20 cellular contexts compared by ENCODE assay signal in genomic region chr18:61651880-61652268, GRCh38.
A peak's percentile ranks its signal among the peaks of the same experiment; 100 is the strongest.
DNase-seq lines count a peak whose midpoint lies in the region; ATAC-seq and TF ChIP-seq lines count a peak whose summit lies in the region.
"Had no signal": no experiment of that assay in that cellular context is flagged by ENCODE, and none has a peak within 500 bp of the region (broad histone marks: within the 10 kb centered on the region; RNA-seq: fewer than 3 reads in every experiment).

No MANE protein-coding gene starts in this region.

- no peak overlapping the region for H4K8ac ChIP-seq in neuronal stem cell (ENCODE audit: low read depth, low read length)

- no peak overlapping the region for H3K4me3 Mint-ChIP-seq in type B pancreatic cell
- H3K4me3 Mint-ChIP-seq: activated CD4-positive, alpha-beta T cell treated with anti-CD3 and anti-CD28 coated beads, Interleukin-2, amount 10 ng/mL, durations not matched to agents 24 days and 14 days; activated naive CD8-positive, alpha-beta T cell treated with anti-CD3 and anti-CD28 coated beads, Interleukin-2, amount 10 ng/mL, durations not matched to agents 7 days and 5 days; GM23338 had no signal

- no peaks in the 10 kb centered on the region for H3K4me1 ChIP-seq in mammary epithelial cell (ENCODE audit: insufficient read depth, low read length)
- peaks cover 8% of the 10 kb centered on the region for H3K4me1 ChIP-seq in PC-9 (replicated peaks; ENCODE audit: insufficient read depth)
- H3K4me1 ChIP-seq in neuronal stem cell (ENCODE audit: control insufficient read depth in 2 of 2, insufficient read depth in 1 of 2, low read depth in 1 of 2, low read length in 2 of 2) = peaks cover 3 to 5% of the 10 kb centered on the region in 2 donors
- H3K4me1 ChIP-seq: A549, BE2C had no signal

- H3K27me3 ChIP-seq in mammary epithelial cell (ENCODE audit: insufficient read depth, low read length) (peaks cover 2% of the 10 kb centered on the region), PC-9 (ENCODE audit: insufficient read depth, low read depth) (no peaks in the 10 kb centered on the region), neuronal stem cell (ENCODE audit: control insufficient read depth in 3 of 3, insufficient read depth in 3 of 3, low read depth in 1 of 3, low read length in 3 of 3) (no peaks in the 10 kb centered on the region)
- H3K27me3 ChIP-seq: BE2C had no signal

- no peaks in the 10 kb centered on the region for H3F3A ChIP-seq in PC-9 (ENCODE audit: insufficient read depth, low read depth)

- dilution Hi-C loops in mammary epithelial cell (cut with HindIII; ENCODE audit: low sequenced_read_pairs) = no loop called here

- no peaks in the 10 kb centered on the region for H3K9me2 ChIP-seq in PC-9 (ENCODE audit: insufficient read depth)

- H2AFZ ChIP-seq in mammary epithelial cell (ENCODE audit: low read depth, low read length) (no peak overlapping the region), PC-9 (no peak overlapping the region), neuronal stem cell (ENCODE audit: low read length) (no peak overlapping the region)
- H2AFZ ChIP-seq: GM23338 had no signal

- H2BK120ac ChIP-seq in neuronal stem cell (ENCODE audit: low read depth, low read length) = no peak overlapping the region

- 88% methylated on average over 4 of the region's 4 CpGs for WGBS in mammary epithelial cell (ENCODE audit: low coverage, missing lambda C conversion rate)
- WGBS in neuronal stem cell (ENCODE audit: extremely low coverage in 2 of 2, insufficient read length in 2 of 2, insufficient replicate concordance in 1 of 2), 2 donors = no CpG with 5 or more reads among the region's 4 CpGs

- TF ChIP-seq CTCF in mammary epithelial cell (conservative IDR thresholded peaks at IDR 0.05 in 1 of 2, IDR thresholded peaks at IDR 0.05 in 1 of 2; ENCODE audit: extremely low read depth in 1 of 2, insufficient read depth in 1 of 2, low read depth in 1 of 2, low read length in 2 of 2) = no peak
- no peak for TF ChIP-seq CTCF in PC-9 (conservative IDR thresholded peaks at IDR 0.05)
- TF ChIP-seq CTCF in type B pancreatic cell (conservative IDR thresholded peaks at IDR 0.05) = no peak

- H4K20me1 ChIP-seq in mammary epithelial cell (ENCODE audit: insufficient read depth, low read length) = no peaks in the 10 kb centered on the region
- no peaks in the 10 kb centered on the region for H4K20me1 ChIP-seq in PC-9 (ENCODE audit: insufficient read depth)

- CTCF ChIA-PET in mammary epithelial cell (lab: Charles Lee; ENCODE audit: low non-redundant PET) (no interaction called here), PC-9 (lab: Charles Lee) (interaction anchor here (0.6 to 0.7 kb wide), 2 partner anchors 14 to 16 kb away, joined by 3 to 4 read pairs; no protein-coding TSS in a partner anchor)

- no peaks in the 10 kb centered on the region for H3K36me3 Mint-ChIP-seq in type B pancreatic cell
- H3K36me3 Mint-ChIP-seq: activated naive CD8-positive, alpha-beta T cell treated with anti-CD3 and anti-CD28 coated beads, Interleukin-2, amount 10 ng/mL, durations not matched to agents 7 days and 5 days had no signal

- peaks cover 20% of the 10 kb centered on the region for H3K4me1 Mint-ChIP-seq in type B pancreatic cell (ENCODE audit: unreplicated experiment)
- H3K4me1 Mint-ChIP-seq: activated CD4-positive, alpha-beta T cell treated with anti-CD3 and anti-CD28 coated beads, Interleukin-2, amount 10 ng/mL, durations not matched to agents 24 days and 14 days; activated naive CD8-positive, alpha-beta T cell treated with anti-CD3 and anti-CD28 coated beads, Interleukin-2, amount 10 ng/mL, durations not matched to agents 7 days and 5 days had no signal

- intact Hi-C loops in mammary epithelial cell (cut with micrococcal nuclease) (no loop called here), PC-9 (cut with micrococcal nuclease; ENCODE audit: unreplicated experiment) (loop anchor here (10.0 kb wide), 1 partner anchor 47 kb away; no protein-coding TSS in a partner anchor), left ventricle myocardium superior (cut with micrococcal nuclease) (no loop called here)

- POLR2A ChIA-PET in PC-9 (lab: Charles Lee; ENCODE audit: unreplicated experiment) = no interaction called here

- H3K18ac ChIP-seq in neuronal stem cell (ENCODE audit: low read length) = no peak overlapping the region

- H2BK12ac ChIP-seq in neuronal stem cell (ENCODE audit: low read length) = no peak overlapping the region

- no peak for ATAC-seq in HG02759 (IDR thresholded peaks at IDR 0.05; ENCODE audit: unreplicated experiment)
- ATAC-seq in left ventricle myocardium superior = no peak
- ATAC-seq: A549, GM23338, K562, Right ventricle myocardium inferior had no signal

- H3K23ac ChIP-seq in neuronal stem cell (ENCODE audit: low read depth, low read length, poor library complexity) = no peak overlapping the region

- H3K14ac ChIP-seq in neuronal stem cell (ENCODE audit: low read length) = no peak overlapping the region

- peak; percentile 15 to 97 for DNase-seq in T47D (ENCODE audit: low read depth in 1 of 2, low spot score in 1 of 2)
- DNase-seq in mammary epithelial cell = no peak
- DNase-seq in PC-9 = peak; percentile 22 to 87
- peak; percentile 22 for DNase-seq in iPS-NIHi11 (ENCODE audit: low spot score)
- DNase-seq in type B pancreatic cell (ENCODE audit: extremely low spot score, unreplicated experiment) = no peak
- DNase-seq in left ventricle myocardium superior = no peak
- DNase-seq in neuronal stem cell (ENCODE audit: low spot score) = no peak
- DNase-seq: activated CD4-positive, alpha-beta T cell treated with anti-CD3 and anti-CD28 coated beads, Interleukin-2, amount 10 ng/mL, durations not matched to agents 24 days and 14 days; activated CD8-positive, alpha-beta memory T cell treated with anti-CD3 and anti-CD28 coated beads, Interleukin-2, amount 50 U/mL, for 4 hours; activated naive CD8-positive, alpha-beta T cell treated with anti-CD3 and anti-CD28 coated beads, Interleukin-2, amount 10 ng/mL, durations not matched to agents 7 days and 5 days; BE2C; NCI-H1930; NCI-H524; nucleus accumbens; stimulated activated CD8-positive, alpha-beta memory T cell treated with anti-CD3 and anti-CD28 coated beads, Interleukin-4, amount 100 ng/mL, for 48 hours had no signal

- H3K79me1 ChIP-seq in neuronal stem cell (ENCODE audit: low read depth, low read length) = no peaks in the 10 kb centered on the region

- H3K36me3 ChIP-seq in mammary epithelial cell (ENCODE audit: insufficient read depth, low read length) = no peaks in the 10 kb centered on the region
- H3K36me3 ChIP-seq in PC-9 (ENCODE audit: low read depth) = no peaks in the 10 kb centered on the region
- H3K36me3 ChIP-seq in neuronal stem cell (replicated peaks in 1 of 2; ENCODE audit: control insufficient read depth in 2 of 2, insufficient read depth in 2 of 2, low read length in 2 of 2) = no peaks in the 10 kb centered on the region
- H3K36me3 ChIP-seq: BE2C had no signal

- H2BK15ac ChIP-seq in neuronal stem cell (ENCODE audit: low read length) = no peak overlapping the region

- no peaks in the 10 kb centered on the region for H3K27me3 Mint-ChIP-seq in type B pancreatic cell

- H3K9me3 ChIP-seq in mammary epithelial cell (replicated peaks; ENCODE audit: insufficient read depth, low read length) (no peaks in the 10 kb centered on the region), PC-9 (ENCODE audit: insufficient read depth, low read depth) (no peaks in the 10 kb centered on the region), neuronal stem cell (replicated peaks in 1 of 2; ENCODE audit: control insufficient read depth in 2 of 2, insufficient read depth in 1 of 2, low read depth in 1 of 2, low read length in 2 of 2) (no peaks in the 10 kb centered on the region)
- H3K9me3 ChIP-seq: A549, BE2C had no signal

- H3K4me2 ChIP-seq in mammary epithelial cell (ENCODE audit: insufficient read depth, low read depth, low read length) = no peak overlapping the region
- no peak overlapping the region for H3K4me2 ChIP-seq in PC-9
- H3K4me2 ChIP-seq in neuronal stem cell (ENCODE audit: insufficient read depth, low read length, poor library complexity, severe bottlenecking) = no peak overlapping the region
- H3K4me2 ChIP-seq: A549, GM23338 had no signal

- H3K27ac Mint-ChIP-seq in type B pancreatic cell = peak overlapping the region; percentile 61
- H3K27ac Mint-ChIP-seq: activated CD4-positive, alpha-beta T cell treated with anti-CD3 and anti-CD28 coated beads, Interleukin-2, amount 10 ng/mL, durations not matched to agents 24 days and 14 days; activated naive CD8-positive, alpha-beta T cell treated with anti-CD3 and anti-CD28 coated beads, Interleukin-2, amount 10 ng/mL, durations not matched to agents 7 days and 5 days; GM23338 had no signal

- H3K4me3 ChIP-seq in mammary epithelial cell (replicated peaks in 1 of 3; ENCODE audit: insufficient read depth in 1 of 3, low read depth in 2 of 3, low read length in 3 of 3) = no peak overlapping the region
- no peak overlapping the region for H3K4me3 ChIP-seq in PC-9
- no peak overlapping the region for H3K4me3 ChIP-seq in neuronal stem cell (ENCODE audit: low read length in 2 of 2)
- H3K4me3 ChIP-seq: A549, GM23338, K562 had no signal

- in situ Hi-C loops in T47D (cut with HindIII; ENCODE audit: low pct_unique_long_range_greater_than_20kb, low sequenced_read_pairs) (no loop called here), mammary epithelial cell (cut with MboI; ENCODE audit: low sequenced_read_pairs in 2 of 2) (no loop called here)

- H3K9ac ChIP-seq in mammary epithelial cell (ENCODE audit: insufficient read depth, low read length) (no peak overlapping the region), neuronal stem cell (ENCODE audit: low read depth, low read length, poor library complexity) (no peak overlapping the region)

- H3K79me2 ChIP-seq in mammary epithelial cell (ENCODE audit: insufficient read depth, low read length) (no peaks in the 10 kb centered on the region), PC-9 (ENCODE audit: low read depth) (no peaks in the 10 kb centered on the region)

- peaks cover 5% of the 10 kb centered on the region for H3K9me3 Mint-ChIP-seq in type B pancreatic cell
- H3K9me3 Mint-ChIP-seq: activated CD4-positive, alpha-beta T cell treated with anti-CD3 and anti-CD28 coated beads, Interleukin-2, amount 10 ng/mL, durations not matched to agents 24 days and 14 days; activated naive CD8-positive, alpha-beta T cell treated with anti-CD3 and anti-CD28 coated beads, Interleukin-2, amount 10 ng/mL, durations not matched to agents 7 days and 5 days; GM23338 had no signal

- H2AK5ac ChIP-seq in neuronal stem cell (ENCODE audit: low read depth, low read length) = no peak overlapping the region

- no peak overlapping the region for H2BK5ac ChIP-seq in neuronal stem cell (ENCODE audit: low read length)

- H3K27ac ChIP-seq in mammary epithelial cell (ENCODE audit: insufficient read depth, low read depth, low read length) (no peak overlapping the region), PC-9 (peak overlapping the region; percentile 68), neuronal stem cell (replicated peaks; ENCODE audit: low read length) (no peak overlapping the region)
- H3K27ac ChIP-seq: A549 had no signal

- H3K4ac ChIP-seq in neuronal stem cell (ENCODE audit: low read length) = no peak overlapping the region

- BruUV-seq in mammary epithelial cell (replicated peaks; lab: Mats Ljungman, UMichigan) (no TSS peak), PC-9 (replicated peaks; lab: Mats Ljungman, UMichigan) (no TSS peak)

- no peak overlapping the region for H4K91ac ChIP-seq in neuronal stem cell (ENCODE audit: low read depth, low read length, poor library complexity)

Comparison
In these comparisons a context has a peak if more than half of its experiments do, and no peak if none do; other contexts are left out.
1. DNase-seq: peak in T47D (2 of 2), PC-9 (2 of 2) and iPS-NIHi11 (single experiment); none in mammary epithelial cell (single experiment), type B pancreatic cell (single experiment), left ventricle myocardium superior (single experiment) and neuronal stem cell (single experiment).